Comparison of ENCODE assay signal across 8 cellular contexts in genomic region chr17:37239690-37240344, GRCh38.
A peak's percentile ranks its signal among the peaks of the same experiment; 100 is the strongest.
DNase-seq lines count a peak whose midpoint lies in the region; ATAC-seq and TF ChIP-seq lines count a peak whose summit lies in the region.

No MANE protein-coding gene starts in this region.

- peak overlapping the region; percentile 36 to 38 for H3K27ac ChIP-seq in liver (ENCODE audit: low read depth in 1 of 2, low read length in 2 of 2)

- WGBS in liver = 66% methylated on average over 3 of the region's 3 CpGs

- no TSS peak for BruUV-seq in MCF 10A (replicated peaks; lab: Mats Ljungman, UMichigan)

- H3K27me3 Mint-ChIP-seq in MCF 10A (ENCODE audit: insufficient read depth, unreplicated experiment) = no peaks in the 10 kb centered on the region

- H3K9ac ChIP-seq in liver (ENCODE audit: low read depth in 1 of 2, low read length in 2 of 2) = no peak overlapping the region

- CTCF ChIA-PET in MCF 10A (lab: Yijun Ruan, JAX) = interaction anchor here (0.6 to 3.4 kb wide), 36 partner anchors 8 to 638 kb away, joined by 3 to 30 read pairs (median 4); partner anchors contain the start of gene MRM1

- H3K4me1 ChIP-seq in liver (ENCODE audit: control insufficient read depth in 4 of 4, insufficient read depth in 4 of 4, low read length in 3 of 4) = peaks cover 0 to 21% (median 17%) of the 10 kb centered on the region in 4 donors

- DNase-seq in ELR (ENCODE audit: low read depth) (peak; percentile 47), M059J (ENCODE audit: low read depth) (peak; percentile 9), MCF 10A (ENCODE audit: unreplicated experiment) (peak; percentile 46), NCI-H774 (lab: John Stamatoyannopoulos, UW) (no peak)

- POLR2A ChIA-PET in MCF 10A (lab: Yijun Ruan, JAX) = interaction anchor here (0.6 to 1.5 kb wide), 8 partner anchors 15 to 637 kb away, joined by 3 to 7 read pairs (median 3); no protein-coding TSS in a partner anchor

- no peaks in the 10 kb centered on the region for H3K27me3 ChIP-seq in liver (ENCODE audit: control insufficient read depth in 4 of 4, insufficient read depth in 4 of 4, low read length in 3 of 4)

- H3K27ac Mint-ChIP-seq in MCF 10A (ENCODE audit: low read depth, unreplicated experiment) = no peak overlapping the region

- TF ChIP-seq RAD21 in liver (IDR thresholded peaks at IDR 0.05) = peak; percentile 74 to 81

- H3K9me3 ChIP-seq in liver (ENCODE audit: control insufficient read depth in 4 of 4, low read length in 3 of 4) = no peaks in the 10 kb centered on the region

- no peaks in the 10 kb centered on the region for H3K9me3 Mint-ChIP-seq in MCF 10A (ENCODE audit: unreplicated experiment)

- peaks cover 96% of the 10 kb centered on the region for H3K36me3 Mint-ChIP-seq in MCF 10A (ENCODE audit: insufficient read depth, unreplicated experiment)

- H3K36me3 ChIP-seq in liver (ENCODE audit: control insufficient read depth in 4 of 4, insufficient read depth in 3 of 4, low read depth in 1 of 4, low read length in 3 of 4) = peaks cover 8 to 44% (median 30%) of the 10 kb centered on the region in 4 donors

- H3K4me1 Mint-ChIP-seq in MCF 10A (ENCODE audit: insufficient read depth, unreplicated experiment) = peaks cover 10% of the 10 kb centered on the region

- intact Hi-C loops in MCF 10A (cut with micrococcal nuclease) = loop anchor here (1.0 to 5.0 kb wide), 4 partner anchors 133 to 638 kb away; partner anchors contain the start of gene MRM1

- TF ChIP-seq CTCF in MCF 10A (IDR thresholded peaks at IDR 0.05; ENCODE audit: unreplicated experiment) (peak; percentile 55), liver (IDR thresholded peaks at IDR 0.05; ENCODE audit: low read depth, low read length, missing input control) (peak; percentile 54)

- ATAC-seq in GM18498 (IDR thresholded peaks at IDR 0.05; ENCODE audit: unreplicated experiment) (no peak), GM19467 (IDR thresholded peaks at IDR 0.05; ENCODE audit: unreplicated experiment) (no peak), GM21423 (IDR thresholded peaks at IDR 0.05; ENCODE audit: unreplicated experiment) (no peak)

- H3K4me3 ChIP-seq in liver (ENCODE audit: low read depth in 1 of 3, low read length in 3 of 3) = no peak overlapping the region

- H3K4me3 Mint-ChIP-seq in MCF 10A (ENCODE audit: unreplicated experiment) = no peak overlapping the region

TF ChIP-seq in liver, 16 proteins besides CTCF, POLR2A, EP300 and RAD21:
- TF ChIP-seq HNF4A (conservative IDR thresholded peaks at IDR 0.05) = peak; percentile 9 to 38
- TF ChIP-seq ATF3 (IDR thresholded peaks at IDR 0.05) = peak; percentile 84
- no peak for TF ChIP-seq FOXA2 (IDR thresholded peaks at IDR 0.05)
- TF ChIP-seq FOXA1 (IDR thresholded peaks at IDR 0.05) = no peak
- TF ChIP-seq JUND (IDR thresholded peaks at IDR 0.05) = peak; percentile 15 to 63
- TF ChIP-seq REST (IDR thresholded peaks at IDR 0.05) = no peak
TF ChIP-seq in liver: peak in this region for 3.
